15 cellular contexts compared by ENCODE assay signal in genomic region chr18:36181386-36181785, GRCh38. TPM values are rescaled to one million over a fixed set of nuclear protein-coding genes. Genes with fewer than 3 reads are reported as not detected.
DNase-seq lines count a peak whose midpoint lies in the region; ATAC-seq, FAIRE-seq and TF ChIP-seq lines count a peak whose summit lies in the region.
"Had no signal": no experiment of that assay in that cellular context is flagged by ENCODE, and none has a peak within 500 bp of the region (broad histone marks: within the 10 kb centered on the region; RNA-seq: fewer than 3 reads in every experiment).

No MANE protein-coding gene starts in this region.

- no peak overlapping the region for H2AFZ ChIP-seq in HepG2 (ENCODE audit: low read length)
- H2AFZ ChIP-seq: GM23248 had no signal

- CTCF ChIA-PET in HepG2 (lab: Yijun Ruan, JAX; ENCODE audit: low intra/inter-chr PET ratio, low total read pairs) = no interaction called here

- FAIRE-seq in HepG2 (lab: Jason Lieb, UNC) = no peak
- FAIRE-seq: GM12891 had no signal

- ATAC-seq in HepG2 (peak; percentile 10), HG02884 (IDR thresholded peaks at IDR 0.05; ENCODE audit: unreplicated experiment) (no peak), HG03135 (IDR thresholded peaks at IDR 0.05; ENCODE audit: unreplicated experiment) (no peak)

- peaks cover 3% of the 10 kb centered on the region for H3K36me3 Mint-ChIP-seq in activated naive CD8-positive, alpha-beta T cell
- peaks cover 3% of the 10 kb centered on the region for H3K36me3 Mint-ChIP-seq in activated naive CD8-positive, alpha-beta T cell treated with anti-CD3 and anti-CD28 coated beads for 36 hours
- H3K36me3 Mint-ChIP-seq in chondrocyte (ENCODE audit: low read depth) = peaks cover 5% of the 10 kb centered on the region

- TF ChIP-seq EP300 in HepG2 (IDR thresholded peaks at IDR 0.05; ENCODE audit: low read depth in 2 of 2, low read length in 2 of 2) (no peak), HepG2 (CRISPR knock-in tag; IDR thresholded peaks at IDR 0.05; ENCODE audit: borderline replicate concordance) (no peak)

- WGBS in HepG2 (ENCODE audit: low lambda C conversion rate) = 55% methylated on average over 4 of the region's 5 CpGs

- peak overlapping the region; percentile 18 for H3K27ac Mint-ChIP-seq in activated naive CD8-positive, alpha-beta T cell
- H3K27ac Mint-ChIP-seq in activated naive CD8-positive, alpha-beta T cell treated with anti-CD3 and anti-CD28 coated beads for 36 hours = no peak overlapping the region
- peak overlapping the region; percentile 49 for H3K27ac Mint-ChIP-seq in chondrocyte (ENCODE audit: unreplicated experiment)
- H3K27ac Mint-ChIP-seq: CD4-positive, CD25-positive, alpha-beta regulatory T cell had no signal

- peaks cover 83% of the 10 kb centered on the region for H3K4me1 ChIP-seq in HepG2 (ENCODE audit: insufficient read depth, low read length)

- no peaks in the 10 kb centered on the region for H3K9me3 ChIP-seq in HepG2 (ENCODE audit: low read length)
- H3K9me3 ChIP-seq: BLaER1 treated with 17β-estradiol and CSF1 and Interleukin-3, amounts not matched to agents 10 nM and 100 nM had no signal

- H3K79me2 ChIP-seq in HepG2 (ENCODE audit: insufficient read depth, low read length) = no peaks in the 10 kb centered on the region

- no peak overlapping the region for H3K27ac ChIP-seq in HepG2 (ENCODE audit: extremely low read length, insufficient read depth, low read length)
- H3K27ac ChIP-seq: BLaER1 treated with 17β-estradiol and CSF1 and Interleukin-3, amounts not matched to agents 10 nM and 100 nM; GM23248 had no signal

- no peaks in the 10 kb centered on the region for H3K36me3 ChIP-seq in HepG2 (replicated peaks in 1 of 2; ENCODE audit: control insufficient read depth in 1 of 2, insufficient read depth in 2 of 2, low read length in 2 of 2)

- TF ChIP-seq CTCF in chondrocyte (IDR thresholded peaks at IDR 0.05) (no peak), HepG2 (CRISPR knock-in tag; IDR thresholded peaks at IDR 0.05) (no peak)

- TF ChIP-seq RAD21 in HepG2 (CRISPR knock-in tag; IDR thresholded peaks at IDR 0.05) = no peak

- H3K27me3 ChIP-seq in HepG2 (ENCODE audit: control insufficient read depth in 1 of 2, insufficient read depth in 2 of 2, low read length in 2 of 2) = no peaks in the 10 kb centered on the region; a peak in 1 of 5 replicates

- H3K27me3 Mint-ChIP-seq in activated naive CD8-positive, alpha-beta T cell = no peaks in the 10 kb centered on the region
- H3K27me3 Mint-ChIP-seq in activated naive CD8-positive, alpha-beta T cell treated with anti-CD3 and anti-CD28 coated beads for 36 hours = no peaks in the 10 kb centered on the region
- H3K27me3 Mint-ChIP-seq in chondrocyte (ENCODE audit: low read depth) = no peaks in the 10 kb centered on the region

- H3K9me3 Mint-ChIP-seq in activated naive CD8-positive, alpha-beta T cell (ENCODE audit: low read depth) = no peaks in the 10 kb centered on the region
- no peaks in the 10 kb centered on the region for H3K9me3 Mint-ChIP-seq in activated naive CD8-positive, alpha-beta T cell treated with anti-CD3 and anti-CD28 coated beads for 36 hours
- no peaks in the 10 kb centered on the region for H3K9me3 Mint-ChIP-seq in chondrocyte (ENCODE audit: low read depth)

- H4K20me1 ChIP-seq in HepG2 (ENCODE audit: insufficient read depth, low read length) = no peaks in the 10 kb centered on the region

- BruUV-seq in HepG2 (replicated peaks; lab: Mats Ljungman, UMichigan) = no TSS peak

- TF ChIP-seq POLR2A in HepG2 (IDR thresholded peaks at IDR 0.05; ENCODE audit: insufficient read depth in 1 of 2, low read depth in 2 of 2, low read length in 2 of 2) = no peak

- POLR2A ChIA-PET in HepG2 (lab: Yijun Ruan, JAX) = no interaction called here

- H3K4me2 ChIP-seq in HepG2 (ENCODE audit: low read depth, low read length) = peak overlapping the region; percentile 48

- no peak overlapping the region for H3K9ac ChIP-seq in HepG2 (ENCODE audit: insufficient read depth, low read depth, low read length)
- H3K9ac ChIP-seq: BLaER1 treated with 17β-estradiol and CSF1 and Interleukin-3, amounts not matched to agents 10 nM and 100 nM; GM23248 had no signal

- no peak for DNase-seq in activated naive CD8-positive, alpha-beta T cell treated with anti-CD3 and anti-CD28 coated beads for 36 hours
- DNase-seq in chondrocyte (ENCODE audit: low spot score) (no peak), HepG2 (ENCODE audit: low spot score) (peak; percentile 15), NCI-H2081 (lab: John Stamatoyannopoulos, UW) (no peak)
- DNase-seq: ACHN; CD4-positive, CD25-positive, alpha-beta regulatory T cell; DMS79; GM23248; H7 had no signal

- intact Hi-C loops in HepG2 (cut with micrococcal nuclease; ENCODE audit: unreplicated experiment) = loop anchor here (10.0 kb wide), 1 partner anchor 73 kb away; no protein-coding TSS in a partner anchor

- in situ Hi-C loops in HepG2 (cut with HindIII; ENCODE audit: extremely low pct_ligation_motif_present, low pct_unique_long_range_greater_than_20kb) = no loop called here

- H3K4me3 ChIP-seq in HepG2 (replicated peaks in 1 of 3; ENCODE audit: insufficient read depth in 1 of 3, low read depth in 2 of 3, low read length in 3 of 3) = no peak overlapping the region
- H3K4me3 ChIP-seq: BLaER1 treated with 17β-estradiol and CSF1 and Interleukin-3, amounts not matched to agents 10 nM and 100 nM; GM23248 had no signal

- no peak overlapping the region for H3K4me3 Mint-ChIP-seq in activated naive CD8-positive, alpha-beta T cell
- no peak overlapping the region for H3K4me3 Mint-ChIP-seq in activated naive CD8-positive, alpha-beta T cell treated with anti-CD3 and anti-CD28 coated beads for 36 hours
- no peak overlapping the region for H3K4me3 Mint-ChIP-seq in chondrocyte (ENCODE audit: unreplicated experiment)
- H3K4me3 Mint-ChIP-seq: CD4-positive, CD25-positive, alpha-beta regulatory T cell had no signal

- peaks cover 7% of the 10 kb centered on the region for H3K4me1 Mint-ChIP-seq in activated naive CD8-positive, alpha-beta T cell (ENCODE audit: low read depth)
- peaks cover 14% of the 10 kb centered on the region for H3K4me1 Mint-ChIP-seq in activated naive CD8-positive, alpha-beta T cell treated with anti-CD3 and anti-CD28 coated beads for 36 hours
- peaks cover 27% of the 10 kb centered on the region for H3K4me1 Mint-ChIP-seq in chondrocyte (ENCODE audit: low read depth)

RNA-seq across cellular contexts. Expression of gene MOCOS, which starts 5.9 kb away (rescaled TPM):
- total RNA-seq in activated naive CD8-positive, alpha-beta T cell treated with anti-CD3 and anti-CD28 coated beads for 36 hours = under 1 TPM; 0.14 to 0.16 TPM
- total RNA-seq in chondrocyte = 6.7 to 15.7 TPM (median 13.2 TPM) in 3 replicates
- 15.4 and 20.0 TPM in 2 replicates for total RNA-seq in HepG2 (2016; rRNA removed; fragmentation: Illumina TruSeq; extraction: Trizol)
- 6.6 TPM in 2 replicates for total RNA-seq in HepG2 (2016; cell fraction: cytosol; rRNA removed; fragmentation: Illumina TruSeq; extraction: Trizol; ENCODE audit: low read depth)
- total RNA-seq in HepG2 (2016; cell fraction: insoluble cytoplasmic fraction; rRNA removed; fragmentation: Illumina TruSeq; extraction: Trizol) = 16.3 and 19.1 TPM in 2 replicates
- total RNA-seq in HepG2 (2016; cell fraction: membrane; rRNA removed; fragmentation: Illumina TruSeq; extraction: Trizol) = 9.0 TPM in 2 replicates
- 10.5 and 13.5 TPM in 2 replicates for total RNA-seq in HepG2 (2016; cell fraction: nucleus; rRNA removed; fragmentation: Illumina TruSeq; extraction: Trizol)
- 7.7 and 10.1 TPM in 2 replicates for polyA plus RNA-seq in HepG2 (2011; rRNA removed)
- 6.0 and 7.8 TPM in 2 replicates for polyA plus RNA-seq in HepG2 (2011; cell fraction: cytosol; rRNA removed)
- polyA plus RNA-seq in HepG2 (2011; cell fraction: nucleus; rRNA removed) = 9.4 and 10.7 TPM in 2 replicates
- polyA plus RNA-seq in HepG2 (2012) = 7.5 and 8.7 TPM in 2 replicates
- 2.9 and 3.1 TPM in 2 replicates for polyA plus RNA-seq in HepG2 (2016; cell fraction: cytosol; fragmentation: Illumina TruSeq; extraction: Trizol; ENCODE audit: low read depth)
- polyA plus RNA-seq in HepG2 (2016; cell fraction: insoluble cytoplasmic fraction; fragmentation: Illumina TruSeq; extraction: Trizol; ENCODE audit: low read depth) = 21.6 and 25.3 TPM in 2 replicates
- polyA plus RNA-seq in HepG2 (2016; cell fraction: membrane; fragmentation: Illumina TruSeq; extraction: Trizol; ENCODE audit: low read depth) = 7.1 and 8.1 TPM in 2 replicates
- polyA plus RNA-seq in HepG2 (2016; cell fraction: nucleus; fragmentation: Illumina TruSeq; extraction: Trizol; ENCODE audit: insufficient read depth, low read depth) = 13.4 and 18.9 TPM in 2 replicates
- polyA minus RNA-seq in HepG2 (2011; rRNA and poly(A)+ RNA removed; ENCODE audit: low replicate concordance) = 28.6 and 205 TPM in 2 replicates
- polyA minus RNA-seq in HepG2 (2011; cell fraction: cytosol; rRNA and poly(A)+ RNA removed) = 9.8 and 12.9 TPM in 2 replicates
- 16.5 and 21.5 TPM in 2 replicates for polyA minus RNA-seq in HepG2 (2011; cell fraction: nucleus; rRNA and poly(A)+ RNA removed)
- total RNA-seq: CD4-positive, CD25-positive, alpha-beta regulatory T cell; G401 had no signal

RNA-seq across cellular contexts. Expression of gene ELP2, which starts 51.7 kb away (rescaled TPM):
- total RNA-seq in activated naive CD8-positive, alpha-beta T cell treated with anti-CD3 and anti-CD28 coated beads for 36 hours = 10 to 100 TPM; 93.4 to 98.2 TPM
- total RNA-seq in chondrocyte = 67.1 to 77.2 TPM (median 70.5 TPM) in 3 replicates
- total RNA-seq in HepG2 (2016; rRNA removed; fragmentation: Illumina TruSeq; extraction: Trizol) = 100 and 121 TPM in 2 replicates
- 22.9 and 29.1 TPM in 2 replicates for total RNA-seq in HepG2 (2016; cell fraction: cytosol; rRNA removed; fragmentation: Illumina TruSeq; extraction: Trizol; ENCODE audit: low read depth)
- 97.6 and 122 TPM in 2 replicates for total RNA-seq in HepG2 (2016; cell fraction: insoluble cytoplasmic fraction; rRNA removed; fragmentation: Illumina TruSeq; extraction: Trizol)
- 29.2 and 32.8 TPM in 2 replicates for total RNA-seq in HepG2 (2016; cell fraction: membrane; rRNA removed; fragmentation: Illumina TruSeq; extraction: Trizol)
- 120 and 133 TPM in 2 replicates for total RNA-seq in HepG2 (2016; cell fraction: nucleus; rRNA removed; fragmentation: Illumina TruSeq; extraction: Trizol)
- 85.0 and 98.7 TPM in 2 replicates for polyA plus RNA-seq in HepG2 (2011; rRNA removed)
- polyA plus RNA-seq in HepG2 (2011; cell fraction: cytosol; rRNA removed) = 45.2 and 52.1 TPM in 2 replicates
- 82.7 and 92.7 TPM in 2 replicates for polyA plus RNA-seq in HepG2 (2011; cell fraction: nucleus; rRNA removed)
- polyA plus RNA-seq in HepG2 (2012) = 91.8 and 96.5 TPM in 2 replicates
- 7.6 and 9.7 TPM in 2 replicates for polyA plus RNA-seq in HepG2 (2016; cell fraction: cytosol; fragmentation: Illumina TruSeq; extraction: Trizol; ENCODE audit: low read depth)
- polyA plus RNA-seq in HepG2 (2016; cell fraction: insoluble cytoplasmic fraction; fragmentation: Illumina TruSeq; extraction: Trizol; ENCODE audit: low read depth) = 72.7 and 77.3 TPM in 2 replicates
- 13.0 and 14.3 TPM in 2 replicates for polyA plus RNA-seq in HepG2 (2016; cell fraction: membrane; fragmentation: Illumina TruSeq; extraction: Trizol; ENCODE audit: low read depth)
- polyA plus RNA-seq in HepG2 (2016; cell fraction: nucleus; fragmentation: Illumina TruSeq; extraction: Trizol; ENCODE audit: insufficient read depth, low read depth) = 146 and 148 TPM in 2 replicates
- 232 and 371 TPM in 2 replicates for polyA minus RNA-seq in HepG2 (2011; rRNA and poly(A)+ RNA removed; ENCODE audit: low replicate concordance)
- polyA minus RNA-seq in HepG2 (2011; cell fraction: cytosol; rRNA and poly(A)+ RNA removed) = 33.5 and 40.7 TPM in 2 replicates
- 216 and 227 TPM in 2 replicates for polyA minus RNA-seq in HepG2 (2011; cell fraction: nucleus; rRNA and poly(A)+ RNA removed)

RNA-seq across cellular contexts. Expression of gene SLC39A6, which starts 52.2 kb away (rescaled TPM):
- total RNA-seq in activated naive CD8-positive, alpha-beta T cell treated with anti-CD3 and anti-CD28 coated beads for 36 hours = 10 to 100 TPM; 30.9 to 31.2 TPM
- 84.9 to 89.9 TPM (median 86.4 TPM) in 3 replicates for total RNA-seq in chondrocyte
- total RNA-seq in HepG2 (2016; rRNA removed; fragmentation: Illumina TruSeq; extraction: Trizol) = 30.6 and 41.7 TPM in 2 replicates
- 4.5 and 4.8 TPM in 2 replicates for total RNA-seq in HepG2 (2016; cell fraction: cytosol; rRNA removed; fragmentation: Illumina TruSeq; extraction: Trizol; ENCODE audit: low read depth)
- total RNA-seq in HepG2 (2016; cell fraction: insoluble cytoplasmic fraction; rRNA removed; fragmentation: Illumina TruSeq; extraction: Trizol) = 30.1 and 41.9 TPM in 2 replicates
- total RNA-seq in HepG2 (2016; cell fraction: membrane; rRNA removed; fragmentation: Illumina TruSeq; extraction: Trizol) = 15.0 and 16.1 TPM in 2 replicates
- total RNA-seq in HepG2 (2016; cell fraction: nucleus; rRNA removed; fragmentation: Illumina TruSeq; extraction: Trizol) = 43.0 and 47.6 TPM in 2 replicates
- polyA plus RNA-seq in HepG2 (2011; rRNA removed) = 53.5 and 59.2 TPM in 2 replicates
- polyA plus RNA-seq in HepG2 (2011; cell fraction: cytosol; rRNA removed) = 39.3 and 51.6 TPM in 2 replicates
- 21.3 and 24.4 TPM in 2 replicates for polyA plus RNA-seq in HepG2 (2011; cell fraction: nucleus; rRNA removed)
- 27.8 and 30.5 TPM in 2 replicates for polyA plus RNA-seq in HepG2 (2012)
- polyA plus RNA-seq in HepG2 (2016; cell fraction: cytosol; fragmentation: Illumina TruSeq; extraction: Trizol; ENCODE audit: low read depth) = 2.1 and 2.7 TPM in 2 replicates
- polyA plus RNA-seq in HepG2 (2016; cell fraction: insoluble cytoplasmic fraction; fragmentation: Illumina TruSeq; extraction: Trizol; ENCODE audit: low read depth) = 21.0 and 25.3 TPM in 2 replicates
- polyA plus RNA-seq in HepG2 (2016; cell fraction: membrane; fragmentation: Illumina TruSeq; extraction: Trizol; ENCODE audit: low read depth) = 6.7 and 7.1 TPM in 2 replicates
- 40.3 and 40.6 TPM in 2 replicates for polyA plus RNA-seq in HepG2 (2016; cell fraction: nucleus; fragmentation: Illumina TruSeq; extraction: Trizol; ENCODE audit: insufficient read depth, low read depth)
- polyA minus RNA-seq in HepG2 (2011; rRNA and poly(A)+ RNA removed; ENCODE audit: low replicate concordance) = 47.6 and 205 TPM in 2 replicates
- 21.0 and 24.8 TPM in 2 replicates for polyA minus RNA-seq in HepG2 (2011; cell fraction: cytosol; rRNA and poly(A)+ RNA removed)
- polyA minus RNA-seq in HepG2 (2011; cell fraction: nucleus; rRNA and poly(A)+ RNA removed) = 22.9 and 37.0 TPM in 2 replicates
